2 cellular contexts compared by ENCODE assay signal in genomic region chr11:19242184-19242932, GRCh38.
TF ChIP-seq lines count a peak whose summit lies in the region.

No MANE protein-coding gene starts in this region.

TF ChIP-seq in HEK293, 187 proteins besides CTCF, POLR2A, EP300 and RAD21 (continued from another document):
- TF ChIP-seq, protein P1, sequence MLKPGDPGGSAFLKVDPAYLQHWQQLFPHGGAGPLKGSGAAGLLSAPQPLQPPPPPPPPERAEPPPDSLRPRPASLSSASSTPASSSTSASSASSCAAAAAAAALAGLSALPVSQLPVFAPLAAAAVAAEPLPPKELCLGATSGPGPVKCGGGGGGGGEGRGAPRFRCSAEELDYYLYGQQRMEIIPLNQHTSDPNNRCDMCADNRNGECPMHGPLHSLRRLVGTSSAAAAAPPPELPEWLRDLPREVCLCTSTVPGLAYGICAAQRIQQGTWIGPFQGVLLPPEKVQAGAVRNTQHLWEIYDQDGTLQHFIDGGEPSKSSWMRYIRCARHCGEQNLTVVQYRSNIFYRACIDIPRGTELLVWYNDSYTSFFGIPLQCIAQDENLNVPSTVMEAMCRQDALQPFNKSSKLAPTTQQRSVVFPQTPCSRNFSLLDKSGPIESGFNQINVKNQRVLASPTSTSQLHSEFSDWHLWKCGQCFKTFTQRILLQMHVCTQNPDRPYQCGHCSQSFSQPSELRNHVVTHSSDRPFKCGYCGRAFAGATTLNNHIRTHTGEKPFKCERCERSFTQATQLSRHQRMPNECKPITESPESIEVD (tag by site-specific recombination; IDR thresholded peaks at IDR 0.05) = no peak
- TF ChIP-seq ZNF549 (tag by site-specific recombination; IDR thresholded peaks at IDR 0.05) (no peak), KLF16 (tag by site-specific recombination; IDR thresholded peaks at IDR 0.05) (no peak), ZFHX2 (tag by site-specific recombination; conservative IDR thresholded peaks at IDR 0.05) (no peak; the same call in 1 of the 2 replicates), ZFP41 (tag by site-specific recombination; IDR thresholded peaks at IDR 0.05; ENCODE audit: borderline replicate concordance) (no peak), ZNF610 (tag by site-specific recombination; IDR thresholded peaks at IDR 0.05; ENCODE audit: borderline replicate concordance) (no peak), ZNF548 (tag by site-specific recombination; IDR thresholded peaks at IDR 0.05) (no peak), GLI4 (tag by site-specific recombination; IDR thresholded peaks at IDR 0.05) (no peak), ZNF248 (tag by site-specific recombination; IDR thresholded peaks at IDR 0.05) (no peak), ZNF707 (tag by site-specific recombination; IDR thresholded peaks at IDR 0.05) (no peak), ZNF10 (tag by site-specific recombination; IDR thresholded peaks at IDR 0.05) (no peak)
- TF ChIP-seq, protein P2, sequence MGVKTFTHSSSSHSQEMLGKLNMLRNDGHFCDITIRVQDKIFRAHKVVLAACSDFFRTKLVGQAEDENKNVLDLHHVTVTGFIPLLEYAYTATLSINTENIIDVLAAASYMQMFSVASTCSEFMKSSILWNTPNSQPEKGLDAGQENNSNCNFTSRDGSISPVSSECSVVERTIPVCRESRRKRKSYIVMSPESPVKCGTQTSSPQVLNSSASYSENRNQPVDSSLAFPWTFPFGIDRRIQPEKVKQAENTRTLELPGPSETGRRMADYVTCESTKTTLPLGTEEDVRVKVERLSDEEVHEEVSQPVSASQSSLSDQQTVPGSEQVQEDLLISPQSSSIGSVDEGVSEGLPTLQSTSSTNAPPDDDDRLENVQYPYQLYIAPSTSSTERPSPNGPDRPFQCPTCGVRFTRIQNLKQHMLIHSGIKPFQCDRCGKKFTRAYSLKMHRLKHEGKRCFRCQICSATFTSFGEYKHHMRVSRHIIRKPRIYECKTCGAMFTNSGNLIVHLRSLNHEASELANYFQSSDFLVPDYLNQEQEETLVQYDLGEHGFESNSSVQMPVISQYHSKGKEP (tag by site-specific recombination; IDR thresholded peaks at IDR 0.05) = no peak
TF ChIP-seq in HEK293: peak in this region for 0.

TF ChIP-seq in GM12878, 131 proteins besides CTCF, POLR2A, EP300 and RAD21 (continued from another document):
- TF ChIP-seq, protein P3, sequence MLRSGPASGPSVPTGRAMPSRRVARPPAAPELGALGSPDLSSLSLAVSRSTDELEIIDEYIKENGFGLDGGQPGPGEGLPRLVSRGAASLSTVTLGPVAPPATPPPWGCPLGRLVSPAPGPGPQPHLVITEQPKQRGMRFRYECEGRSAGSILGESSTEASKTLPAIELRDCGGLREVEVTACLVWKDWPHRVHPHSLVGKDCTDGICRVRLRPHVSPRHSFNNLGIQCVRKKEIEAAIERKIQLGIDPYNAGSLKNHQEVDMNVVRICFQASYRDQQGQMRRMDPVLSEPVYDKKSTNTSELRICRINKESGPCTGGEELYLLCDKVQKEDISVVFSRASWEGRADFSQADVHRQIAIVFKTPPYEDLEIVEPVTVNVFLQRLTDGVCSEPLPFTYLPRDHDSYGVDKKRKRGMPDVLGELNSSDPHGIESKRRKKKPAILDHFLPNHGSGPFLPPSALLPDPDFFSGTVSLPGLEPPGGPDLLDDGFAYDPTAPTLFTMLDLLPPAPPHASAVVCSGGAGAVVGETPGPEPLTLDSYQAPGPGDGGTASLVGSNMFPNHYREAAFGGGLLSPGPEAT (IDR thresholded peaks at IDR 0.05; ENCODE audit: low read depth) = no peak
- TF ChIP-seq ZNF687 (IDR thresholded peaks at IDR 0.05) (no peak), ZNF207 (IDR thresholded peaks at IDR 0.05; ENCODE audit: borderline replicate concordance) (no peak), YY1 (IDR thresholded peaks at IDR 0.05; ENCODE audit: low read depth, low read length) (no peak), HDGF (IDR thresholded peaks at IDR 0.05) (no peak), ZSCAN29 (IDR thresholded peaks at IDR 0.05) (no peak), TCF3 (IDR thresholded peaks at IDR 0.05; ENCODE audit: borderline replicate concordance, insufficient read depth, low read depth, low read length) (no peak), SUZ12 (IDR thresholded peaks at IDR 0.05; ENCODE audit: unreplicated experiment) (no peak)
- TF ChIP-seq, protein P4, sequence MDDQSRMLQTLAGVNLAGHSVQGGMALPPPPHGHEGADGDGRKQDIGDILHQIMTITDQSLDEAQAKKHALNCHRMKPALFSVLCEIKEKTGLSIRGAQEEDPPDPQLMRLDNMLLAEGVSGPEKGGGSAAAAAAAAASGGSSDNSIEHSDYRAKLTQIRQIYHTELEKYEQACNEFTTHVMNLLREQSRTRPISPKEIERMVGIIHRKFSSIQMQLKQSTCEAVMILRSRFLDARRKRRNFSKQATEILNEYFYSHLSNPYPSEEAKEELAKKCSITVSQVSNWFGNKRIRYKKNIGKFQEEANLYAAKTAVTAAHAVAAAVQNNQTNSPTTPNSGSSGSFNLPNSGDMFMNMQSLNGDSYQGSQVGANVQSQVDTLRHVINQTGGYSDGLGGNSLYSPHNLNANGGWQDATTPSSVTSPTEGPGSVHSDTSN (IDR thresholded peaks at IDR 0.05; ENCODE audit: insufficient replicate concordance, low read depth, low read length) = no peak
TF ChIP-seq in GM12878: peak in this region for 0.
